Comparison of ENCODE assay signal across 20 cellular contexts in genomic region chr10:130079614-130080460, GRCh38. TPM values are rescaled to one million over a fixed set of nuclear protein-coding genes. Genes with fewer than 3 reads are reported as not detected.
"Had no signal": no experiment of that assay in that cellular context is flagged by ENCODE, and none has a peak within 500 bp of the region (broad histone marks: within the 10 kb centered on the region; RNA-seq: fewer than 3 reads in every experiment).

No MANE protein-coding gene starts in this region.

- H3K27ac ChIP-seq: dorsolateral prefrontal cortex, heart left ventricle, neutrophil, right atrium auricular region, sigmoid colon, tibial artery, upper lobe of right lung, vagina had no signal

- H3K9me3 ChIP-seq: mucosa of descending colon, neutrophil, sigmoid colon, tibial artery, upper lobe of right lung, vagina had no signal

- H3K36me3 ChIP-seq: neutrophil, right atrium auricular region, upper lobe of right lung, vagina had no signal

- H3K4me3 ChIP-seq: dorsolateral prefrontal cortex, heart left ventricle, mucosa of descending colon, right atrium auricular region, sigmoid colon, tibial artery, upper lobe of right lung, vagina had no signal

- DNase-seq: cortex of kidney; dorsolateral prefrontal cortex; effector CD8-positive, alpha-beta T cell; heart left ventricle; hippocampal formation; kidney glomerular epithelial cell; mucosa of descending colon; naive thymus-derived CD8-positive, alpha-beta T cell; sigmoid colon; small intestine; stimulated activated CD4-positive, alpha-beta T cell treated with anti-CD3 and anti-CD28 coated beads, Interleukin-12 subunit alpha, Interleukin-12 subunit beta, amount 100 ng/mL, for 4 hours; stimulated activated naive CD8-positive, alpha-beta T cell treated with anti-CD3 and anti-CD28 coated beads, Interleukin-15, Interleukin-2, amounts not matched to agents 100 U/mL and 50 U/mL, for 24 hours; tibial artery; upper lobe of right lung had no signal

- FAIRE-seq: frontal cortex, islet of Langerhans, small intestine had no signal

- H3K27me3 ChIP-seq: dorsolateral prefrontal cortex, heart left ventricle, neutrophil, right atrium auricular region, sigmoid colon, tibial artery, upper lobe of right lung, vagina had no signal

- H3K4me1 ChIP-seq: heart left ventricle, right atrium auricular region, sigmoid colon, tibial artery, upper lobe of right lung, vagina had no signal

RNA-seq across cellular contexts. Expression of gene C10orf143, which starts 30.8 kb away (rescaled TPM):
- total RNA-seq: glomerular endothelial cell had no signal
